In genomic region chr4:2362286-2363055, GRCh38 we compare ENCODE assay signal across 23 cellular contexts. TPM values are rescaled to one million over a fixed set of nuclear protein-coding genes. Genes with fewer than 3 reads are reported as not detected.
A peak's percentile ranks its signal among the peaks of the same experiment; 100 is the strongest.
DNase-seq lines count a peak whose midpoint lies in the region; ATAC-seq, FAIRE-seq and TF ChIP-seq lines count a peak whose summit lies in the region.
"Had no signal": no experiment of that assay in that cellular context is flagged by ENCODE, and none has a peak within 500 bp of the region (broad histone marks: within the 10 kb centered on the region; RNA-seq: fewer than 3 reads in every experiment).

No MANE protein-coding gene starts in this region.

- TF ChIP-seq CTCF in kidney (IDR thresholded peaks at IDR 0.05; ENCODE audit: borderline replicate concordance, extremely low read depth, insufficient read depth) (no peak), ovary (IDR thresholded peaks at IDR 0.05) (no peak), upper lobe of right lung (IDR thresholded peaks at IDR 0.05) (no peak)

- ATAC-seq in upper lobe of right lung, result no peak
- ATAC-seq: HCT116 had no signal

- TF ChIP-seq EP300 in ovary (IDR thresholded peaks at IDR 0.05), result no peak

- DNase-seq in DMS 273 (lab: John Stamatoyannopoulos, UW; ENCODE audit: unreplicated experiment) (peak; percentile 28), DMS 273 treated with DMSO at 0.1 percent for 48 hours (lab: John Stamatoyannopoulos, UW) (no peak), kidney (peak; percentile 49), ovary (peak in 4 of 5 donors; percentile 24 to 55 (median 34)), upper lobe of right lung (peak; percentile 51), hippocampal formation (lab: John Stamatoyannopoulos, UW) (no peak), pons (ENCODE audit: low spot score) (no peak), NCI-H82 (lab: John Stamatoyannopoulos, UW) (no peak)
- DNase-seq: activated CD4-positive, alpha-beta T cell treated with anti-CD3 and anti-CD28 coated beads, Interleukin-2, amount 50 U/mL, for 4 hours; activated CD8-positive, alpha-beta memory T cell treated with anti-CD3 and anti-CD28 coated beads, Interleukin-2, amount 50 U/mL, for 48 hours; amygdala; central memory CD4-positive, alpha-beta T cell; left colon; NCI-H1092 treated with DMSO at 0.1 percent for 48 hours; NCI-H2029 treated with DMSO at 0.1 percent for 48 hours; right cardiac atrium had no signal

- H3K27ac ChIP-seq in kidney (ENCODE audit: low read depth in 2 of 2, low read length in 2 of 2), result peak overlapping the region in 1 of 2 donors; percentile 8
- H3K27ac ChIP-seq in ovary, result peak overlapping the region; percentile 34 to 59
- no peak overlapping the region for H3K27ac ChIP-seq in upper lobe of right lung
- H3K27ac ChIP-seq: 22Rv1, neutrophil had no signal

- H3K4me3 ChIP-seq in kidney (ENCODE audit: low read length in 2 of 2) (no peak overlapping the region), ovary (no peak overlapping the region), upper lobe of right lung (no peak overlapping the region)
- H3K4me3 ChIP-seq: thyroid gland had no signal

- intact Hi-C loops in kidney (cut with DNase I) (no loop called here), ovary (cut with DNase I) (no loop called here), upper lobe of right lung (cut with DNase I) (no loop called here)

- WGBS in ovary, 3 donors, result 71 to 89% (median 82%) methylated on average over 15 of the region's 15 CpGs

- H3K27me3 ChIP-seq in ovary (no peaks in the 10 kb centered on the region), upper lobe of right lung (no peaks in the 10 kb centered on the region)
- H3K27me3 ChIP-seq: thyroid gland had no signal

- H3K36me3 ChIP-seq in kidney (ENCODE audit: control insufficient read depth in 1 of 2, insufficient read depth in 2 of 2, low read length in 2 of 2), result no peaks in the 10 kb centered on the region
- H3K36me3 ChIP-seq in ovary, result no peaks in the 10 kb centered on the region
- no peaks in the 10 kb centered on the region for H3K36me3 ChIP-seq in upper lobe of right lung
- H3K36me3 ChIP-seq: neutrophil, thyroid gland had no signal

- no peak for TF ChIP-seq POLR2A in ovary (IDR thresholded peaks at IDR 0.05)

- H3K9ac ChIP-seq in kidney (ENCODE audit: low read length in 2 of 2), result no peak overlapping the region

- H3K9me3 ChIP-seq in kidney (ENCODE audit: control insufficient read depth in 1 of 2, low read length in 2 of 2), result no peaks in the 10 kb centered on the region
- no peaks in the 10 kb centered on the region for H3K9me3 ChIP-seq in ovary
- no peaks in the 10 kb centered on the region for H3K9me3 ChIP-seq in upper lobe of right lung
- H3K9me3 ChIP-seq: neutrophil, thyroid gland had no signal

- no peak for FAIRE-seq in kidney (lab: Jason Lieb, UNC)

- H3K4me1 ChIP-seq in kidney (ENCODE audit: control insufficient read depth in 1 of 2, insufficient read depth in 1 of 2, low read depth in 1 of 2, low read length in 2 of 2) (peaks cover 17 to 21% of the 10 kb centered on the region in 2 donors), ovary (ENCODE audit: insufficient read depth) (peaks cover 22% of the 10 kb centered on the region), upper lobe of right lung (peaks cover 15% of the 10 kb centered on the region)

RNA-seq across cellular contexts. Expression of gene ZFYVE28, which starts 56.0 kb away (rescaled TPM):
- total RNA-seq in kidney, result 18.9 TPM
- 8.0 TPM for polyA plus RNA-seq in kidney (ENCODE audit: insufficient read depth, low read depth, low replicate concordance)
- total RNA-seq in ovary, result 10 to 100 TPM in 3 of 7 donors, 1 to 10 TPM in 4; 5.7 to 12.1 (median 10.0) TPM
- 1 to 10 TPM; 1.3 to 6.8 TPM for polyA plus RNA-seq in ovary
- 16.6 TPM for total RNA-seq in upper lobe of right lung

RNA-seq across cellular contexts. Expression of gene CFAP99, which starts 56.3 kb away (rescaled TPM):
- total RNA-seq in kidney (1.7 TPM), ovary (10 to 100 TPM in 1 of 7 donors, 1 to 10 TPM in 3, not detected in 3; 1.1 to 12.9 (median 1.4) TPM), upper lobe of right lung (not detected)
- polyA plus RNA-seq in kidney (ENCODE audit: insufficient read depth, low read depth, low replicate concordance) (1.5 TPM), ovary (under 1 TPM in 1 of 2 donors, not detected in 1; 0.10 TPM)
- total RNA-seq: glomerular endothelial cell; right cardiac atrium; SK-MEL-5; T-helper 2 cell treated with Interferon-gamma antibody and Interleukin-4, amounts not matched to agents 100 ng/mL and 5 ng/mL, for 36 hours had no signal
- polyA plus RNA-seq: right cardiac atrium had no signal

Comparison
In these comparisons a context has a peak if more than half of its experiments do, and no peak if none do; other contexts are left out.
1. DNase-seq: peak in DMS 273 (single experiment), kidney (single experiment), ovary (4 of 5) and upper lobe of right lung (single experiment); none in DMS 273 treated with DMSO at 0.1 percent for 48 hours (single experiment), hippocampal formation (0 of 2), pons (single experiment) and NCI-H82 (single experiment).